8 cellular contexts compared by ENCODE assay signal in genomic region chr19:54248016-54248601, GRCh38. TPM values are rescaled to one million over a fixed set of nuclear protein-coding genes. Genes with fewer than 3 reads are reported as not detected.
DNase-seq lines count a peak whose midpoint lies in the region; ATAC-seq and TF ChIP-seq lines count a peak whose summit lies in the region.

No MANE protein-coding gene starts in this region.

- H3K27ac Mint-ChIP-seq in T-cell, result peak overlapping the region; percentile 70 to 81

- CTCF ChIA-PET in T-cell (lab: Charles Lee), result no interaction called here

- H3K9me3 Mint-ChIP-seq in T-cell, result no peaks in the 10 kb centered on the region

- no peaks in the 10 kb centered on the region for H3K36me3 Mint-ChIP-seq in T-cell

- peaks cover 3 to 24% of the 10 kb centered on the region in 2 donors for H3K27me3 Mint-ChIP-seq in T-cell

- POLR2A ChIA-PET in T-cell (lab: Charles Lee), result no interaction called here

- peak; percentile 26 for DNase-seq in GM13976 (ENCODE audit: low spot score)
- DNase-seq in T-cell, result peak in 3 of 34 experiments; percentile 10 to 48 (median 12)
- peak; percentile 57 for DNase-seq in globus pallidus (ENCODE audit: low spot score)
- peak; percentile 34 to 47 for DNase-seq in stimulated activated CD4-positive, alpha-beta T cell treated with anti-CD3 and anti-CD28 coated beads, Interleukin-2, amount 100 ng/mL, for 24 hours
- no peak for DNase-seq in NCI-H1105 treated with DMSO at 0.1 percent for 48 hours (lab: John Stamatoyannopoulos, UW)
- DNase-seq in T1000 (lab: John Stamatoyannopoulos, UW), result no peak
- no peak for DNase-seq in NCI-H1930 (lab: John Stamatoyannopoulos, UW)
- no peak for DNase-seq in NCI-H2107 treated with DMSO at 0.1 percent for 48 hours (lab: John Stamatoyannopoulos, UW; ENCODE audit: unreplicated experiment)

- H3K4me3 Mint-ChIP-seq in T-cell, result peak overlapping the region in 2 of 3 donors; percentile 4 to 52

- in situ Hi-C loops in GM13976 (cut with MboI; ENCODE audit: low sequenced_read_pairs, unreplicated experiment), result no loop called here

- peak; percentile 37 to 61 (median 54) for ATAC-seq in T-cell (replicated peaks in 1 of 4)

- H3K4me1 Mint-ChIP-seq in T-cell, result peaks cover 11 to 14% (median 12%) of the 10 kb centered on the region in 3 donors

- no peak for TF ChIP-seq CTCF in GM13976 (IDR thresholded peaks at IDR 0.05; ENCODE audit: borderline replicate concordance, control extremely low read depth, extremely low read depth, insufficient read depth, missing control alignments)

RNA-seq across cellular contexts. Expression of gene LILRA6, which starts 5.5 kb away (rescaled TPM):
- total RNA-seq in T-cell, result under 1 TPM in 3 of 5 donors, not detected in 2; 0.13 to 0.58 (median 0.43) TPM

RNA-seq across cellular contexts. Expression of gene LILRB5, which starts 9.0 kb away (rescaled TPM):
- under 1 TPM in 1 of 5 donors, not detected in 4; 0.13 TPM for total RNA-seq in T-cell

RNA-seq across cellular contexts. Expression of gene LILRB3, which starts 25.3 kb away (rescaled TPM):
- 1 to 10 TPM in 3 of 5 donors, under 1 TPM in 2; 0.72 to 2.8 (median 1.1) TPM for total RNA-seq in T-cell

RNA-seq across cellular contexts. Expression of gene LILRB2, which starts 32.8 kb away (rescaled TPM):
- under 1 TPM in 2 of 5 donors, not detected in 3; 0.46 to 0.53 TPM for total RNA-seq in T-cell

RNA-seq across cellular contexts. Expression of gene RPS9, which starts 47.5 kb away (rescaled TPM):
- 1,000 to 10,000 TPM; 1,706 to 1,922 (median 1,806) TPM for total RNA-seq in T-cell

Comparison
In these comparisons a context has a peak if more than half of its experiments do, and no peak if none do; other contexts are left out.
1. DNase-seq: peak in GM13976 (single experiment), globus pallidus (single experiment) and stimulated activated CD4-positive, alpha-beta T cell treated with anti-CD3 and anti-CD28 coated beads, Interleukin-2, amount 100 ng/mL, for 24 hours (2 of 2); none in NCI-H1105 treated with DMSO at 0.1 percent for 48 hours (single experiment), T1000 (single experiment), NCI-H1930 (0 of 2) and NCI-H2107 treated with DMSO at 0.1 percent for 48 hours (single experiment).